ENCODE assay signal across 17 cellular contexts in the genomic region with DNA sequence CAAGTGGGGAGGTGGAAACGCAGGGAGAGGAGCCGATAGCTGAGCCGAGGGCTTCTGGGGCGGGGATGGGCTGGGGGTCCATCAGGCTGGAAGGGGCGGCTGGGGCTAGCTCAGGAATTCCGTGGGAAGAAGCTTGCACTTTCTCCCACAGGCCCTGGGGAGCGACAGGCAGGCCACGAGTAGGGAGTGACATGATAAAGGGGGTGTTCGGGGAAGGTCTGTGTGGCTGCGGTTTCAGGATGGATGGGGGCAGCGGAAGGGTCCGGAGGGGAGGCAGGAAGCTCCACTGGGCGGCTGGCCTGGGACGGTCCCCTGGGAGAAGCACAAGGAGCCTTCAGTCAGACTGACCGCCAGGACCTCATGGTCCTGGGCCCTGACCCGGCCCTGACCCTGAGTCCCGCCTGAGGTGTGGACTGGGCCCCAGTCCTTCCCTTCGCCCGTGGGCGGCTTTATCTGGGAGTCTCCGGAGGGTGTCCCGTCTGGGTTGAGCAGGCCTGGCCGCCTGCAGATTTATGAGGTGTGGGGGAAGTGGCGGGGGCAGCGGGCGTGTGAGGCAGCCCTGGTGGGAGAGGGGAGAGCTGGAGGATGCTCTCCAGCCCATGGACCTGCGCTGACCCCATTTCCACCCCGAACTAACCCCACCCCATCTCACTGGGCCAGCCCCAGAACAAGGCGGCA. TPM values are rescaled to one million over a fixed set of nuclear protein-coding genes. Genes with fewer than 3 reads are reported as not detected.
DNase-seq lines count a peak whose midpoint lies in the region; ATAC-seq, FAIRE-seq and TF ChIP-seq lines count a peak whose summit lies in the region.
"Had no signal": no experiment of that assay in that cellular context is flagged by ENCODE, and none has a peak within 500 bp of the region (broad histone marks: within the 10 kb centered on the region; RNA-seq: fewer than 3 reads in every experiment).

No MANE protein-coding gene starts in this region.

- H4K20me1 ChIP-seq in K562 (replicated peaks; ENCODE audit: control insufficient read depth, insufficient read depth, low read length) (peaks cover 3% of the 10 kb centered on the region; the same call in 1 of the 2 replicates), osteoblast (ENCODE audit: insufficient read depth, low read length) (no peaks in the 10 kb centered on the region)

- H3K4me2 ChIP-seq in K562 (ENCODE audit: insufficient read depth, low read length) = no peak overlapping the region
- no peak overlapping the region for H3K4me2 ChIP-seq in osteoblast (ENCODE audit: insufficient read depth, low read length)
- H3K4me2 ChIP-seq: BLaER1 treated with 17β-estradiol and CSF1 and Interleukin-3, amounts not matched to agents 10 nM and 100 nM had no signal

- no peaks in the 10 kb centered on the region for H3K9me1 ChIP-seq in K562 (ENCODE audit: control insufficient read depth, insufficient read depth, low read length)

- intact Hi-C loops in K562 (cut with micrococcal nuclease) (no loop called here), mucosa of descending colon (cut with DNase I, micrococcal nuclease) (no loop called here)

- H3K9me3 ChIP-seq in HEK293 (ENCODE audit: control insufficient read depth, insufficient read depth, low read depth, low read length) (no peaks in the 10 kb centered on the region), K562 (replicated peaks; ENCODE audit: control insufficient read depth, insufficient read depth, low read depth, low read length) (no peaks in the 10 kb centered on the region), mucosa of descending colon (no peaks in the 10 kb centered on the region), osteoblast (ENCODE audit: low read depth, low read length) (no peaks in the 10 kb centered on the region)
- H3K9me3 ChIP-seq: BLaER1 treated with 17β-estradiol and CSF1 and Interleukin-3, amounts not matched to agents 10 nM and 100 nM had no signal

- no peak for TF ChIP-seq CTCF in HEK293 (tag by site-specific recombination; IDR thresholded peaks at IDR 0.05)
- TF ChIP-seq CTCF in K562 (IDR thresholded peaks at IDR 0.05 in 2 of 3, conservative IDR thresholded peaks at IDR 0.05 in 1 of 3; ENCODE audit: insufficient read depth in 2 of 3, low read depth in 1 of 3, low read length in 3 of 3) = no peak
- no peak for TF ChIP-seq CTCF in mucosa of descending colon (IDR thresholded peaks at IDR 0.05)
- TF ChIP-seq CTCF in osteoblast (IDR thresholded peaks at IDR 0.05; ENCODE audit: extremely low read depth, low read depth, low read length) = no peak

- POLR2A ChIA-PET in HEK293 (lab: Yijun Ruan, JAX) (no interaction called here), K562 (lab: Yijun Ruan, JAX) (no interaction called here)

- H3K9ac ChIP-seq in K562 (ENCODE audit: insufficient read depth in 1 of 2, low read depth in 2 of 2, low read length in 2 of 2) = peak overlapping the region in 1 of 2 experiments; percentile 58; a peak in 1 of 4 replicates
- H3K9ac ChIP-seq: BLaER1 treated with 17β-estradiol and CSF1 and Interleukin-3, amounts not matched to agents 10 nM and 100 nM; GM23248 had no signal

- H3K27me3 ChIP-seq in K562 (ENCODE audit: control insufficient read depth in 2 of 2, insufficient read depth in 2 of 2, low read length in 2 of 2) (peaks cover 2 to 47% of the 10 kb centered on the region in 2 experiments; a peak in 4 of 5 replicates), osteoblast (ENCODE audit: insufficient read depth, low read length) (no peaks in the 10 kb centered on the region)
- H3K27me3 ChIP-seq: BLaER1 treated with 17β-estradiol and CSF1 and Interleukin-3, amounts not matched to agents 10 nM and 100 nM had no signal

- BruUV-seq in K562 (replicated peaks; lab: Mats Ljungman, UMichigan) = no TSS peak

- no peak overlapping the region for H3K4me3 ChIP-seq in HEK293 (ENCODE audit: low read depth, low read length)
- H3K4me3 ChIP-seq in K562 = no peak overlapping the region
- H3K4me3 ChIP-seq in mucosa of descending colon = no peak overlapping the region
- no peak overlapping the region for H3K4me3 ChIP-seq in osteoblast (ENCODE audit: insufficient read depth, low read length)
- H3K4me3 ChIP-seq: BLaER1 treated with 17β-estradiol and CSF1 and Interleukin-3, amounts not matched to agents 10 nM and 100 nM; GM23248 had no signal

- ATAC-seq in K562 = no peak; the same call in 2 of the 3 replicates
- ATAC-seq in mucosa of descending colon = peak; percentile 11
- no peak for ATAC-seq in GM21723 (IDR thresholded peaks at IDR 0.05; ENCODE audit: unreplicated experiment)
- no peak for ATAC-seq in HG03457 (IDR thresholded peaks at IDR 0.05; ENCODE audit: unreplicated experiment)
- ATAC-seq: HCT116 had no signal

- H2AFZ ChIP-seq in K562 (ENCODE audit: low read depth, low read length) = no peak overlapping the region
- no peak overlapping the region for H2AFZ ChIP-seq in osteoblast (ENCODE audit: low read length)
- H2AFZ ChIP-seq: GM23248 had no signal

- under 1% methylated on average over 29 of the region's 29 CpGs for WGBS in K562 (ENCODE audit: insufficient coverage, low coverage, missing lambda C conversion rate)

- TF ChIP-seq POLR2A in K562 (conservative IDR thresholded peaks at IDR 0.05) = no peak

- TF ChIP-seq EP300 in K562 (IDR thresholded peaks at IDR 0.05; ENCODE audit: low read length) = no peak

- no peaks in the 10 kb centered on the region for H3K4me1 ChIP-seq in HEK293 (ENCODE audit: control insufficient read depth, insufficient read depth, low read length)
- peaks cover 0 to 8% of the 10 kb centered on the region in 2 experiments; a peak in 2 of 5 replicates for H3K4me1 ChIP-seq in K562 (replicated peaks in 1 of 2; ENCODE audit: control insufficient read depth in 2 of 2, insufficient read depth in 2 of 2, low read length in 2 of 2)
- H3K4me1 ChIP-seq in mucosa of descending colon (ENCODE audit: low read depth) = peaks cover 3% of the 10 kb centered on the region
- peaks cover 24% of the 10 kb centered on the region for H3K4me1 ChIP-seq in osteoblast (ENCODE audit: insufficient read depth, low read length)

- H3K36me3 ChIP-seq in HEK293 (ENCODE audit: control insufficient read depth in 2 of 2, insufficient read depth in 1 of 2, low read length in 2 of 2) (no peaks in the 10 kb centered on the region), K562 (ENCODE audit: control insufficient read depth, insufficient read depth, low read length) (no peaks in the 10 kb centered on the region), mucosa of descending colon (ENCODE audit: low read depth) (no peaks in the 10 kb centered on the region), osteoblast (ENCODE audit: insufficient read depth, low read length) (no peaks in the 10 kb centered on the region)
- H3K36me3 ChIP-seq: BLaER1 treated with 17β-estradiol and CSF1 and Interleukin-3, amounts not matched to agents 10 nM and 100 nM had no signal

- TF ChIP-seq RAD21 in K562 (CRISPR knock-in tag; conservative IDR thresholded peaks at IDR 0.05 in 1 of 2, IDR thresholded peaks at IDR 0.05 in 1 of 2) = no peak

- no peak overlapping the region for H3K27ac ChIP-seq in HEK293 (ENCODE audit: extremely low read depth, low read depth, low read length)
- H3K27ac ChIP-seq in K562 (ENCODE audit: extremely low read depth, low read depth, low read length) = no peak overlapping the region
- no peak overlapping the region for H3K27ac ChIP-seq in osteoblast (ENCODE audit: low read depth, low read length)
- H3K27ac ChIP-seq: BLaER1 treated with 17β-estradiol and CSF1 and Interleukin-3, amounts not matched to agents 10 nM and 100 nM; GM23248; HL-60 had no signal

- in situ Hi-C loops in K562 (cut with MboI) = no loop called here

- H3K79me2 ChIP-seq in K562 (ENCODE audit: control insufficient read depth, insufficient read depth, low read length) (no peaks in the 10 kb centered on the region), osteoblast (ENCODE audit: insufficient read depth, low read length) (no peaks in the 10 kb centered on the region)

- CTCF ChIA-PET in HEK293 (lab: Yijun Ruan, JAX) (interaction anchor here (0.6 kb wide), 1 partner anchor 27 kb away, joined by 3 read pairs; no protein-coding TSS in a partner anchor), K562 (lab: Yijun Ruan, JAX; ENCODE audit: low intra/inter-chr PET ratio) (no interaction called here)

- FAIRE-seq in K562 (lab: Jason Lieb, UNC) = no peak
- FAIRE-seq: H54 had no signal

- peak in 2 of 4 experiments; percentile 38 to 41 for DNase-seq in K562 (ENCODE audit: extremely low read depth in 1 of 4, low spot score in 3 of 4)
- DNase-seq in mucosa of descending colon = no peak
- peak; percentile 46 for DNase-seq in osteoblast (ENCODE audit: insufficient read length, low spot score, missing footprints)
- no peak for DNase-seq in ecto neural progenitor cell (ENCODE audit: low spot score)
- DNase-seq: ACHN; CD4-positive, CD25-positive, alpha-beta regulatory T cell; DMS53; GF-D8; KBM-7 had no signal

TF ChIP-seq in HEK293, 187 proteins besides CTCF, POLR2A, EP300 and RAD21 (continues in another document):
- no peak for TF ChIP-seq ZNF701 (tag by site-specific recombination; IDR thresholded peaks at IDR 0.05)
- no peak for TF ChIP-seq IKZF3 (tag by site-specific recombination; IDR thresholded peaks at IDR 0.05)
- TF ChIP-seq ZNF423 (tag by site-specific recombination; IDR thresholded peaks at IDR 0.05) = 0 out of 2 replicates have a peak, but pooled peaks have one; percentile 55

TF ChIP-seq in K562, 482 proteins besides CTCF, POLR2A, EP300 and RAD21 (continues in another document):
- no peak for TF ChIP-seq CCNT2 (IDR thresholded peaks at IDR 0.05; ENCODE audit: borderline replicate concordance, extremely low read depth, insufficient read length, low read depth, low read length)

RNA-seq across cellular contexts. Expression of gene EPHB2, which starts 45.6 kb away (rescaled TPM):
- total RNA-seq in K562 (2011; cell fraction: chromatin; rRNA removed; ENCODE audit: low replicate concordance) = 0.23 TPM in 1 of 2 replicates, not detected in the other
- total RNA-seq in K562 (2011; cell fraction: nucleolus; rRNA removed) = not detected in 2 replicates
- total RNA-seq in K562 (2011; cell fraction: nucleoplasm; rRNA removed) = not detected in 2 replicates
- not detected in 2 replicates for total RNA-seq in K562 (2014; rRNA removed)
- not detected in 2 replicates for total RNA-seq in K562 (2014; rRNA removed; fragmentation: Illumina TruSeq; extraction: Trizol)
- total RNA-seq in K562 (2015; rRNA removed; fragmentation: Illumina TruSeq; extraction: Trizol) = not detected in 2 replicates
- not detected in 2 replicates for total RNA-seq in K562 (2021)
- polyA plus RNA-seq in K562 (2011; rRNA removed) = 0.05 TPM in 1 of 2 replicates, not detected in the other
- polyA plus RNA-seq in K562 (2011; cell fraction: cytosol; rRNA removed) = 0.03 TPM in 1 of 2 replicates, not detected in the other
- not detected in 2 replicates for polyA plus RNA-seq in K562 (2011; cell fraction: nucleus; rRNA removed)
- polyA plus RNA-seq in K562 (2012) = 0.03 and 0.18 TPM in 2 replicates
- polyA plus RNA-seq in K562 (2014; fragmentation: Illumina TruSeq; extraction: Trizol) = not detected in 2 replicates
- polyA plus RNA-seq in K562 (2014; fragmentation: Nextera tagmentation; extraction: Ambion mirVana) = not detected
- polyA plus RNA-seq in K562 (2014; rRNA removed) = not detected in 2 replicates
- polyA minus RNA-seq in K562 (2011; rRNA and poly(A)+ RNA removed) = not detected in 2 replicates
- polyA minus RNA-seq in K562 (2011; cell fraction: cytosol; rRNA and poly(A)+ RNA removed) = not detected in 2 replicates
- not detected in 2 replicates for polyA minus RNA-seq in K562 (2011; cell fraction: nucleus; rRNA and poly(A)+ RNA removed)
- 10 to 100 TPM; 22.7 to 76.7 (median 70.8) TPM for total RNA-seq in mucosa of descending colon
- total RNA-seq in osteoblast = 8.7 and 14.7 TPM in 2 replicates
- total RNA-seq: CD4-positive, CD25-positive, alpha-beta regulatory T cell had no signal
- polyA plus RNA-seq: CD4-positive, CD25-positive, alpha-beta regulatory T cell had no signal

Comparison
In these comparisons a context has a peak if more than half of its experiments do, and no peak if none do; other contexts are left out.
1. Of the 44 proteins assayed by ChIP-seq in both K562 and HEK293: peak only in K562: none; only in HEK293: ZNF398; in both: none; in neither: 43.